11 cellular contexts compared by ENCODE assay signal in the genomic region with DNA sequence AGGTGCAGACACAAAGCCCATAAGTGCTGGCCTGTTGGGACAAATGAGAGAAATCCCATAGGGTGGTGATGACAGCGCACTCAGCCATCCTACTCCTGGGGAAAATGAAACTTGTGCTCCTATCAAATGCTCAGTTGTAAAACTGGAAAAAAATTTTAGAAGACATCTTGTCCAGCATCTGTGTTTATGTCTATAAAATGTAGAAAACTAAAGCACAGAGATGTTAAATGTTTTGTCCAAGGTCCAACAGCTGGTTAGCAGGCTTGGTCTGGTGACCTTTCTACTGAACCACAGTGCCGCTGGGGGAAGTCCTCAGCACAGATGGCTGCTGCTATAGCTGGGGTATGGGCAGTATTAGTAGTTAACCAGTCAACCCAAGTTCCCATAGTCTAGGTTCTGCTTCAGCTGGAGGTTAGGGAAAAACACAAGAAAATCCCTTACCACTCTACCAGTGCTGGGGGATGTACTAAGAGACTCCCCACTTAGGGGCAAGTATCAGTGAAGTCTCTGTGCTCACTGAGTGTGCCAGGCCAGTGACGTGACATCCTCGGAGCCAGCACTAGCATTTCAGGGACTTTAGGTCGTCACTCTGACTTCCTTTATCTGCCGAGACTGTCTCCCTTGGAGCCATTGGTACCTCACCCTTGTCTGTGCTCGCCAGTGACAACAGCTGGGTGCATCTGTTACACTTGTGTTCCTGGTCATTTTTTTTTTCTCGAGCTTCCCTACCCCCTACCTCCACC. TPM values are rescaled to one million over a fixed set of nuclear protein-coding genes. Genes with fewer than 3 reads are reported as not detected.
DNase-seq lines count a peak whose midpoint lies in the region; ATAC-seq and TF ChIP-seq lines count a peak whose summit lies in the region.
"Had no signal": no experiment of that assay in that cellular context is flagged by ENCODE, and none has a peak within 500 bp of the region (broad histone marks: within the 10 kb centered on the region; RNA-seq: fewer than 3 reads in every experiment).

No MANE protein-coding gene starts in this region.

- H3K4me1 ChIP-seq in GM23248 (ENCODE audit: insufficient read depth): no peaks in the 10 kb centered on the region
- H3K4me1 ChIP-seq in HAP-1: peaks cover 10% of the 10 kb centered on the region

- no peak for TF ChIP-seq CTCF in glutamatergic neuron (IDR thresholded peaks at IDR 0.05; ENCODE audit: partially characterized antibody, unreplicated experiment)

- H2AFZ ChIP-seq in GM23248: no peak overlapping the region

- no peaks in the 10 kb centered on the region for H3K9me3 Mint-ChIP-seq in glutamatergic neuron (ENCODE audit: unreplicated experiment)

- H3K4me3 Mint-ChIP-seq in glutamatergic neuron (ENCODE audit: unreplicated experiment): peak overlapping the region; percentile 80

- 60 to 71% methylated on average over 7 to 8 of the region's 8 CpGs for WGBS in GM23248 (ENCODE audit: low coverage in 1 of 2, low lambda C conversion rate in 2 of 2, missing lambda C conversion rate in 2 of 2), 2 experiments

- H3K4me3 ChIP-seq in GM23248 (no peak overlapping the region), HAP-1 (no peak overlapping the region)
- H3K4me3 ChIP-seq: lower lobe of right lung had no signal

- H3K9me3 ChIP-seq in GM23248 (ENCODE audit: low read depth) (no peaks in the 10 kb centered on the region), HAP-1 (no peaks in the 10 kb centered on the region)
- H3K9me3 ChIP-seq: lower lobe of right lung had no signal

- H3F3A ChIP-seq in GM23248 (ENCODE audit: insufficient read depth): no peaks in the 10 kb centered on the region

- H3K79me2 ChIP-seq in GM23248 (ENCODE audit: insufficient read depth): no peaks in the 10 kb centered on the region

- H3K27ac Mint-ChIP-seq in glutamatergic neuron (ENCODE audit: unreplicated experiment): no peak overlapping the region

- H3K36me3 ChIP-seq in GM23248 (ENCODE audit: low read depth) (no peaks in the 10 kb centered on the region), HAP-1 (replicated peaks) (no peaks in the 10 kb centered on the region)
- H3K36me3 ChIP-seq: lower lobe of right lung had no signal

- in situ Hi-C loops in GM23248 (cut with MboI): no loop called here
- in situ Hi-C loops in HAP-1 (cut with MboI; ENCODE audit: low sequenced_read_pairs): no loop called here

- peaks cover 10% of the 10 kb centered on the region for H3K27me3 Mint-ChIP-seq in glutamatergic neuron (ENCODE audit: unreplicated experiment)

- peak; percentile 68 for ATAC-seq in GM19452 (IDR thresholded peaks at IDR 0.05; ENCODE audit: unreplicated experiment)
- ATAC-seq in HG03280 (IDR thresholded peaks at IDR 0.05; ENCODE audit: unreplicated experiment): peak; percentile 49

- peaks cover 17% of the 10 kb centered on the region for H3K4me1 Mint-ChIP-seq in glutamatergic neuron (ENCODE audit: low read depth, unreplicated experiment)

- H3K27ac ChIP-seq in GM23248: no peak overlapping the region
- H3K27ac ChIP-seq: lower lobe of right lung had no signal

- H3K9ac ChIP-seq in GM23248: no peak overlapping the region

- no peaks in the 10 kb centered on the region for H4K20me1 ChIP-seq in GM23248 (ENCODE audit: insufficient read depth)

- TF ChIP-seq POLR2A in GM10847 (IDR thresholded peaks at IDR 0.05; ENCODE audit: extremely low read depth, insufficient read length): peak; percentile 31

- H3K27me3 ChIP-seq in GM23248 (replicated peaks; ENCODE audit: insufficient read depth) (peaks cover 67% of the 10 kb centered on the region), HAP-1 (ENCODE audit: low read depth) (no peaks in the 10 kb centered on the region)

- H3K4me2 ChIP-seq in GM23248 (ENCODE audit: unreplicated experiment): no peak overlapping the region

- no peaks in the 10 kb centered on the region for H3K9me2 ChIP-seq in GM23248 (ENCODE audit: insufficient read depth)

- H3K36me3 Mint-ChIP-seq in glutamatergic neuron (ENCODE audit: unreplicated experiment): no peaks in the 10 kb centered on the region

- DNase-seq in glutamatergic neuron (no peak), AG08395 (ENCODE audit: low spot score) (no peak), GM23248 (no peak), HAP-1 (ENCODE audit: low spot score in 2 of 2) (no peak), superior temporal gyrus (ENCODE audit: extremely low spot score) (no peak)
- DNase-seq: lower lobe of right lung; NCI-H524 treated with DMSO at 0.1 percent for 48 hours; stimulated activated naive CD4-positive, alpha-beta T cell treated with Interleukin-2 at 50 U/mL for 16 hours had no signal

RNA-seq across cellular contexts. Expression of a gene that starts 1.9 kb away (rescaled TPM):
- total RNA-seq in glutamatergic neuron (ENCODE audit: unreplicated experiment): 6.6 TPM
- total RNA-seq in GM23248 (2014; rRNA removed; shearing (Covaris generic)): 0.76 TPM in 2 replicates
- not detected in 2 replicates for polyA plus RNA-seq in GM23248 (2016; fragmentation: Nextera tagmentation; extraction: Ambion mirVana)

RNA-seq across cellular contexts. Expression of a gene that starts 42.0 kb away (rescaled TPM):
- total RNA-seq in glutamatergic neuron (ENCODE audit: unreplicated experiment): 5.9 TPM
- total RNA-seq in GM23248 (2014; rRNA removed; shearing (Covaris generic)): 14.7 and 16.3 TPM in 2 replicates
- 2.3 and 2.5 TPM in 2 replicates for polyA plus RNA-seq in GM23248 (2016; fragmentation: Nextera tagmentation; extraction: Ambion mirVana)
